8 cellular contexts compared by ENCODE assay signal in genomic region chr11:116276051-116277044, GRCh38.
DNase-seq lines count a peak whose midpoint lies in the region; ATAC-seq and TF ChIP-seq lines count a peak whose summit lies in the region.

No MANE protein-coding gene starts in this region.

- H3K4me3 ChIP-seq in CD4-positive, CD25-positive, alpha-beta regulatory T cell (ENCODE audit: low read depth, low read length) = no peak overlapping the region
- peak overlapping the region; percentile 73 for H3K4me3 ChIP-seq in HUES48 (ENCODE audit: low read depth, low read length)
- peak overlapping the region in 1 of 2 donors; percentile 30 for H3K4me3 ChIP-seq in gastroesophageal sphincter
- H3K4me3 ChIP-seq in thyroid gland (replicated peaks in 1 of 3) = no peak overlapping the region

- H3K27me3 ChIP-seq in CD4-positive, CD25-positive, alpha-beta regulatory T cell (ENCODE audit: control insufficient read depth, insufficient read depth, low read length) = no peaks in the 10 kb centered on the region
- H3K27me3 ChIP-seq in HUES48 (ENCODE audit: control insufficient read depth, insufficient read depth, low read length) (no peaks in the 10 kb centered on the region; the same call in 1 of the 2 replicates), gastroesophageal sphincter (peaks cover 40% of the 10 kb centered on the region), thyroid gland (no peaks in the 10 kb centered on the region)

- peak; percentile 56 to 57 for ATAC-seq in CD4-positive, CD25-positive, alpha-beta regulatory T cell (ENCODE audit: low read depth in 2 of 2)
- ATAC-seq in GM19463 (IDR thresholded peaks at IDR 0.05; ENCODE audit: unreplicated experiment) (peak; percentile 87), gastroesophageal sphincter (peak; percentile 37), omental fat pad (ENCODE audit: low FRiP score) (peak; percentile 53)

- H3K27ac ChIP-seq in CD4-positive, CD25-positive, alpha-beta regulatory T cell (ENCODE audit: insufficient read depth, low read length, poor library complexity, severe bottlenecking) = no peak overlapping the region
- H3K27ac ChIP-seq in HUES48 (ENCODE audit: low read depth, low read length) = no peak overlapping the region
- H3K27ac ChIP-seq in gastroesophageal sphincter = no peak overlapping the region
- H3K27ac ChIP-seq in thyroid gland = no peak overlapping the region

- TF ChIP-seq EP300 in gastroesophageal sphincter (IDR thresholded peaks at IDR 0.05) = no peak

- no peak for TF ChIP-seq POLR2A in gastroesophageal sphincter (IDR thresholded peaks at IDR 0.05)
- TF ChIP-seq POLR2A in thyroid gland (IDR thresholded peaks at IDR 0.05) = no peak

- no peak overlapping the region for H3K27ac Mint-ChIP-seq in CD4-positive, CD25-positive, alpha-beta regulatory T cell

- H3K4me1 ChIP-seq in CD4-positive, CD25-positive, alpha-beta regulatory T cell (ENCODE audit: control insufficient read depth, insufficient read depth, low read length, poor library complexity, severe bottlenecking) = peaks cover 6% of the 10 kb centered on the region
- no peaks in the 10 kb centered on the region for H3K4me1 ChIP-seq in HUES48 (ENCODE audit: control insufficient read depth, insufficient read depth, low read length)
- peaks cover 0 to 10% (median 3%) of the 10 kb centered on the region in 3 donors for H3K4me1 ChIP-seq in gastroesophageal sphincter
- peaks cover 0 to 8% of the 10 kb centered on the region in 2 donors for H3K4me1 ChIP-seq in thyroid gland

- peaks cover 4% of the 10 kb centered on the region for H3K27me3 Mint-ChIP-seq in CD4-positive, CD25-positive, alpha-beta regulatory T cell

- H3K36me3 Mint-ChIP-seq in CD4-positive, CD25-positive, alpha-beta regulatory T cell = no peaks in the 10 kb centered on the region

- DNase-seq in CD4-positive, CD25-positive, alpha-beta regulatory T cell = peak; percentile 53 to 72 (median 62)
- peak; percentile 56 for DNase-seq in RKO (ENCODE audit: low spot score)
- peak; percentile 47 for DNase-seq in activated effector memory CD4-positive, alpha-beta T cell treated with Interleukin-2 at 50 U/mL for 16 hours
- DNase-seq in omental fat pad (ENCODE audit: low spot score) = peak; percentile 61
- DNase-seq in thyroid gland = peak; percentile 63 to 76

- H3K36me3 ChIP-seq in CD4-positive, CD25-positive, alpha-beta regulatory T cell (ENCODE audit: control insufficient read depth, insufficient read depth, low read length) = no peaks in the 10 kb centered on the region
- H3K36me3 ChIP-seq in HUES48 (ENCODE audit: control insufficient read depth, insufficient read depth, low read length) (no peaks in the 10 kb centered on the region), gastroesophageal sphincter (no peaks in the 10 kb centered on the region), thyroid gland (no peaks in the 10 kb centered on the region)

- intact Hi-C loops in thyroid gland (cut with DNase I) = loop anchor here (10.0 kb wide), 2 partner anchors 952 to 1542 kb away; no protein-coding TSS in a partner anchor

- H3K9me3 Mint-ChIP-seq in CD4-positive, CD25-positive, alpha-beta regulatory T cell = no peaks in the 10 kb centered on the region

- 48% methylated on average over 2 of the region's 40 CpGs; no CpG with 5 or more reads in 1 of the 2 donors for WGBS in gastroesophageal sphincter (ENCODE audit: low coverage in 1 of 2), 2 donors
- 42 to 50% methylated on average over 23 to 32 of the region's 40 CpGs for WGBS in thyroid gland, 2 donors

- peaks cover 0 to 7% (median 0%) of the 10 kb centered on the region in 4 donors for H3K4me1 Mint-ChIP-seq in CD4-positive, CD25-positive, alpha-beta regulatory T cell

- TF ChIP-seq CTCF in gastroesophageal sphincter (IDR thresholded peaks at IDR 0.05) = peak; percentile 73 to 99 (median 92)
- TF ChIP-seq CTCF in omental fat pad (IDR thresholded peaks at IDR 0.05) = peak in 1 of 3 donors; percentile 38
- peak; percentile 85 to 99 (median 92) for TF ChIP-seq CTCF in thyroid gland (IDR thresholded peaks at IDR 0.05)

- peak overlapping the region; percentile 61 for H3K9ac ChIP-seq in HUES48 (ENCODE audit: low read depth, low read length)

- peak overlapping the region in 2 of 4 donors; percentile 38 to 39 for H3K4me3 Mint-ChIP-seq in CD4-positive, CD25-positive, alpha-beta regulatory T cell

- no peaks in the 10 kb centered on the region for H3K9me3 ChIP-seq in CD4-positive, CD25-positive, alpha-beta regulatory T cell (ENCODE audit: control insufficient read depth in 2 of 2, low read length in 2 of 2)
- H3K9me3 ChIP-seq in HUES48 (ENCODE audit: control insufficient read depth, insufficient read depth, low read length) = no peaks in the 10 kb centered on the region
- no peaks in the 10 kb centered on the region for H3K9me3 ChIP-seq in gastroesophageal sphincter
- no peaks in the 10 kb centered on the region for H3K9me3 ChIP-seq in thyroid gland

Comparison
In these comparisons a context has a peak if more than half of its experiments do, and no peak if none do; other contexts are left out.
1. ATAC-seq: peak in every context shown above with its lines; median percentile 87 in GM19463; 56 in CD4-positive, CD25-positive, alpha-beta regulatory T cell; 53 in omental fat pad; 37 in gastroesophageal sphincter.